In the genomic region with DNA sequence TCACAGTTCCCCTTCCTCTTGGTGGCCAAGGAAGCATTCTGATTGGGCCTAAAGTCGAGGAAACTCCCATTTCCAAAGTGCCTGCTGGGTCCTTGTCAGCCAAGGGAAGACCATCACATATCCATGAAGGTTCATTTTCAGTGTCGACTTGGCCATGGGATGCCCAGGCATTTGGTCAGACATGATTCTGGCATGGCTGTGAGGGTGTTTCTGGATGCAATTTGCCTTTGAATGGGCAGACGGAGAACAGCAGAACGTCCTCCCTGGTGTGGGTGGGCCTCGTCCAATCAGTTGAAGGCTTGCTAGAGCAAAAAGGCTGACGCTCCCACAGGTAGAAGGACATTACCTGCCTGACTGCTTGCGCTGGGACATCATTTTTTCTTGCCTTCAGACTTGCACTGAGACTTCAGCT, we compare ENCODE assay signal across 26 cellular contexts. TPM values are rescaled to one million over a fixed set of nuclear protein-coding genes. Genes with fewer than 3 reads are reported as not detected.
DNase-seq lines count a peak whose midpoint lies in the region; ATAC-seq, FAIRE-seq and TF ChIP-seq lines count a peak whose summit lies in the region.
"Had no signal": no experiment of that assay in that cellular context is flagged by ENCODE, and none has a peak within 500 bp of the region (broad histone marks: within the 10 kb centered on the region; RNA-seq: fewer than 3 reads in every experiment).

No MANE protein-coding gene starts in this region.

- no peaks in the 10 kb centered on the region for H3K27me3 ChIP-seq in upper lobe of right lung
- H3K27me3 ChIP-seq in brain microvascular endothelial cell (replicated peaks) = no peaks in the 10 kb centered on the region
- H3K27me3 ChIP-seq: tibial artery had no signal

- H3K27ac ChIP-seq in kidney (ENCODE audit: low read depth in 2 of 2, low read length in 2 of 2) (no peak overlapping the region), upper lobe of right lung (no peak overlapping the region), brain microvascular endothelial cell (no peak overlapping the region)
- H3K27ac ChIP-seq: KMS-11, tibial artery had no signal

- POLR2A ChIA-PET in activated CD8-positive, alpha-beta T cell treated with anti-CD3 and anti-CD28 coated beads for 36 hours (lab: Charles Lee) = interaction anchor here (0.8 to 2.1 kb wide), 4 partner anchors 8 to 406 kb away, joined by 3 to 6 read pairs (median 4); a partner anchor contains a TSS

- no peak overlapping the region for H3K9ac ChIP-seq in kidney (ENCODE audit: low read length in 2 of 2)
- H3K9ac ChIP-seq: KMS-11 had no signal

- H3K9me3 ChIP-seq in kidney (ENCODE audit: control insufficient read depth in 1 of 2, low read length in 2 of 2) (no peaks in the 10 kb centered on the region), upper lobe of right lung (no peaks in the 10 kb centered on the region)
- H3K9me3 ChIP-seq: tibial artery had no signal

- H3K27me3 Mint-ChIP-seq in activated naive CD4-positive, alpha-beta T cell treated with anti-CD3 and anti-CD28 coated beads, Interleukin-2, amount 10 ng/mL, durations not matched to agents 7 days and 5 days = peaks cover 18% of the 10 kb centered on the region
- no peaks in the 10 kb centered on the region for H3K27me3 Mint-ChIP-seq in activated CD8-positive, alpha-beta T cell treated with anti-CD3 and anti-CD28 coated beads for 36 hours
- H3K27me3 Mint-ChIP-seq: central memory CD8-positive, alpha-beta T cell; naive B cell had no signal

- CTCF ChIA-PET in activated naive CD4-positive, alpha-beta T cell treated with anti-CD3 and anti-CD28 coated beads, Interleukin-2, amount 10 ng/mL, durations not matched to agents 7 days and 5 days (lab: Charles Lee) = interaction anchor here (0.8 to 5.2 kb wide), 9 partner anchors 297 to 512 kb away, joined by 3 to 33 read pairs (median 5); a partner anchor contains a TSS
- CTCF ChIA-PET in activated CD8-positive, alpha-beta T cell treated with anti-CD3 and anti-CD28 coated beads for 36 hours (lab: Charles Lee) = interaction anchor here (0.6 to 3.8 kb wide), 13 partner anchors 8 to 729 kb away, joined by 3 to 51 read pairs (median 8); a partner anchor contains a TSS

- TF ChIP-seq CTCF in activated CD8-positive, alpha-beta T cell treated with anti-CD3 and anti-CD28 coated beads for 36 hours (IDR thresholded peaks at IDR 0.05) = no peak
- no peak for TF ChIP-seq CTCF in kidney (IDR thresholded peaks at IDR 0.05; ENCODE audit: borderline replicate concordance, extremely low read depth, insufficient read depth)
- TF ChIP-seq CTCF in upper lobe of right lung (IDR thresholded peaks at IDR 0.05) = no peak
- no peak for TF ChIP-seq CTCF in brain microvascular endothelial cell (IDR thresholded peaks at IDR 0.05; ENCODE audit: low read depth, low read length, missing control alignments)

- H3K36me3 ChIP-seq in kidney (ENCODE audit: control insufficient read depth in 1 of 2, insufficient read depth in 2 of 2, low read length in 2 of 2) = no peaks in the 10 kb centered on the region
- H3K36me3 ChIP-seq in upper lobe of right lung = no peaks in the 10 kb centered on the region
- H3K36me3 ChIP-seq in brain microvascular endothelial cell (replicated peaks) = no peaks in the 10 kb centered on the region
- H3K36me3 ChIP-seq: tibial artery had no signal

- H3K4me1 ChIP-seq in kidney (ENCODE audit: control insufficient read depth in 1 of 2, insufficient read depth in 1 of 2, low read depth in 1 of 2, low read length in 2 of 2) (peaks cover 5% of the 10 kb centered on the region in 2 donors), upper lobe of right lung (no peaks in the 10 kb centered on the region)

- H3K9me3 Mint-ChIP-seq in activated naive CD4-positive, alpha-beta T cell treated with anti-CD3 and anti-CD28 coated beads, Interleukin-2, amount 10 ng/mL, durations not matched to agents 7 days and 5 days = peaks cover 7% of the 10 kb centered on the region
- H3K9me3 Mint-ChIP-seq in activated CD8-positive, alpha-beta T cell treated with anti-CD3 and anti-CD28 coated beads for 36 hours = no peaks in the 10 kb centered on the region
- H3K9me3 Mint-ChIP-seq: central memory CD8-positive, alpha-beta T cell; immature natural killer cell had no signal

- peaks cover 60% of the 10 kb centered on the region for H3K4me1 Mint-ChIP-seq in activated naive CD4-positive, alpha-beta T cell treated with anti-CD3 and anti-CD28 coated beads, Interleukin-2, amount 10 ng/mL, durations not matched to agents 7 days and 5 days
- H3K4me1 Mint-ChIP-seq in activated CD8-positive, alpha-beta T cell treated with anti-CD3 and anti-CD28 coated beads for 36 hours (ENCODE audit: low read depth) = peaks cover 41% of the 10 kb centered on the region

- H3K27ac Mint-ChIP-seq in activated naive CD4-positive, alpha-beta T cell treated with anti-CD3 and anti-CD28 coated beads, Interleukin-2, amount 10 ng/mL, durations not matched to agents 7 days and 5 days = peak overlapping the region; percentile 52
- H3K27ac Mint-ChIP-seq in activated CD8-positive, alpha-beta T cell treated with anti-CD3 and anti-CD28 coated beads for 36 hours = peak overlapping the region; percentile 25

- H3K4me3 Mint-ChIP-seq in activated naive CD4-positive, alpha-beta T cell treated with anti-CD3 and anti-CD28 coated beads, Interleukin-2, amount 10 ng/mL, durations not matched to agents 7 days and 5 days = no peak overlapping the region
- H3K4me3 Mint-ChIP-seq in activated CD8-positive, alpha-beta T cell treated with anti-CD3 and anti-CD28 coated beads for 36 hours = no peak overlapping the region
- H3K4me3 Mint-ChIP-seq: central memory CD8-positive, alpha-beta T cell had no signal

- FAIRE-seq in kidney (lab: Jason Lieb, UNC) = no peak
- FAIRE-seq: HTR-8/SVneo, small intestine had no signal

- no peak overlapping the region for H3K4me3 ChIP-seq in kidney (ENCODE audit: low read length in 2 of 2)
- no peak overlapping the region for H3K4me3 ChIP-seq in upper lobe of right lung
- H3K4me3 ChIP-seq in brain microvascular endothelial cell (ENCODE audit: low read depth, low read length) = no peak overlapping the region
- H3K4me3 ChIP-seq: tibial artery had no signal

- no peak for DNase-seq in activated naive CD4-positive, alpha-beta T cell treated with anti-CD3 and anti-CD28 coated beads, Interleukin-2, amount 10 ng/mL, durations not matched to agents 7 days and 5 days
- DNase-seq in activated naive CD4-positive, alpha-beta T cell (lab: John Stamatoyannopoulos, UW) = no peak
- no peak for DNase-seq in activated CD8-positive, alpha-beta T cell treated with anti-CD3 and anti-CD28 coated beads for 36 hours
- peak; percentile 46 for DNase-seq in kidney
- DNase-seq in upper lobe of right lung = peak; percentile 16
- DNase-seq in GDM1 (lab: John Stamatoyannopoulos, UW) = no peak
- no peak for DNase-seq in brain microvascular endothelial cell
- no peak for DNase-seq in NCI-H2171 treated with DMSO at 0.1 percent for 48 hours (lab: John Stamatoyannopoulos, UW)
- DNase-seq: ACHN; activated CD4-positive, alpha-beta T cell treated with anti-CD3 and anti-CD28 coated beads for 4 hours; DMS153; H7; hypothalamus; immature natural killer cell; MM.1S; naive B cell; NCI-H1417 treated with DMSO at 0.1 percent for 48 hours; NCI-H2107; occipital lobe; RPMI8226; small intestine; stimulated activated CD8-positive, alpha-beta memory T cell treated with anti-CD3 and anti-CD28 coated beads, Interleukin-4, amount 100 ng/mL, for 48 hours had no signal

- ATAC-seq in activated CD8-positive, alpha-beta T cell treated with anti-CD3 and anti-CD28 coated beads for 36 hours = no peak
- ATAC-seq in upper lobe of right lung = no peak

- intact Hi-C loops in activated CD8-positive, alpha-beta T cell treated with anti-CD3 and anti-CD28 coated beads for 36 hours (cut with micrococcal nuclease) = loop anchor here (5.0 kb wide), 2 partner anchors 296 to 436 kb away; no protein-coding TSS in a partner anchor
- intact Hi-C loops in kidney (cut with DNase I) = loop anchor here (10.0 kb wide), 1 partner anchor 499 kb away; no protein-coding TSS in a partner anchor
- intact Hi-C loops in upper lobe of right lung (cut with DNase I) = loop anchor here (5.0 kb wide), 1 partner anchor 436 kb away; no protein-coding TSS in a partner anchor

- peaks cover 10% of the 10 kb centered on the region for H3K36me3 Mint-ChIP-seq in activated naive CD4-positive, alpha-beta T cell treated with anti-CD3 and anti-CD28 coated beads, Interleukin-2, amount 10 ng/mL, durations not matched to agents 7 days and 5 days
- H3K36me3 Mint-ChIP-seq in activated CD8-positive, alpha-beta T cell treated with anti-CD3 and anti-CD28 coated beads for 36 hours (ENCODE audit: low read depth) = no peaks in the 10 kb centered on the region
- H3K36me3 Mint-ChIP-seq: naive B cell had no signal

- in situ Hi-C loops in brain microvascular endothelial cell (cut with HindIII; ENCODE audit: low pct_ligation_motif_present, low sequenced_read_pairs) = no loop called here

RNA-seq across cellular contexts. Expression of a gene that starts 48.3 kb away (rescaled TPM):
- 100 to 1,000 TPM; 145 to 156 TPM for total RNA-seq in activated CD8-positive, alpha-beta T cell treated with anti-CD3 and anti-CD28 coated beads for 36 hours
- total RNA-seq in kidney (80.2 TPM), upper lobe of right lung (55.2 TPM)
- 13.1 TPM for polyA plus RNA-seq in kidney (ENCODE audit: insufficient read depth, low read depth, low replicate concordance)

Comparison
In these comparisons a context has a peak if more than half of its experiments do, and no peak if none do; other contexts are left out.
1. DNase-seq: peak in kidney (single experiment) and upper lobe of right lung (single experiment); none in activated naive CD4-positive, alpha-beta T cell treated with anti-CD3 and anti-CD28 coated beads, Interleukin-2, amount 10 ng/mL, durations not matched to agents 7 days and 5 days (single experiment), activated naive CD4-positive, alpha-beta T cell (0 of 4), activated CD8-positive, alpha-beta T cell treated with anti-CD3 and anti-CD28 coated beads for 36 hours (single experiment), GDM1 (single experiment), brain microvascular endothelial cell (single experiment) and NCI-H2171 treated with DMSO at 0.1 percent for 48 hours (single experiment).